Comparison of ENCODE assay signal across 19 cellular contexts in the genomic region with DNA sequence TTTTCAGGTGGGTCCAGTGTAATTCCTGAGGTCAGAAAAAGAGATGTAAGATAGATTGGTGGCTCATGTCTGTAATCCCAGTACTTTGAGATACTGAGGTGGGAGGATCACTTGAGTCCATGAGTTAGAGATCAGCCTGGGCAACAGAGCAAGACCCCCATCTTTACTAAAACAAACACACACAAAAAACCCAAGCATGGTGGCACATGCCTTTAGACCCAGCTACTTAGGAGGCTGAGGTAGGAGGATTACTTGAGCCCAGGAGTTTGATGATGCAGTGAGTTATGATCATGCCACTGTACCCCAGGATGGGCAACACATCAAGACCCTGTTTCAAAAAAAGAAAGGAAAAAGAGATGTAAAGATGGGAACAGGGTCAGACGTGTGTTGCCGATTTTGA.
A peak's percentile ranks its signal among the peaks of the same experiment; 100 is the strongest.
DNase-seq lines count a peak whose midpoint lies in the region; FAIRE-seq and TF ChIP-seq lines count a peak whose summit lies in the region.
"Had no signal": no experiment of that assay in that cellular context is flagged by ENCODE, and none has a peak within 500 bp of the region (broad histone marks: within the 10 kb centered on the region; RNA-seq: fewer than 3 reads in every experiment).

No MANE protein-coding gene starts in this region.

- H3K79me1 ChIP-seq in mesendoderm (ENCODE audit: low read length), result no peaks in the 10 kb centered on the region

- no CpG with 5 or more reads among the region's 2 CpGs for WGBS in mesendoderm (ENCODE audit: extremely low coverage, insufficient coverage, low lambda C conversion rate)

- H3K23ac ChIP-seq in mesendoderm (ENCODE audit: low read length), result no peak overlapping the region

- H2AK5ac ChIP-seq in mesendoderm (ENCODE audit: low read length), result no peak overlapping the region

- H2BK120ac ChIP-seq in mesendoderm (ENCODE audit: low read depth, low read length), result peak overlapping the region; percentile 30

- H3K27me3 ChIP-seq in HUES6 (ENCODE audit: control insufficient read depth, insufficient read depth, low read length) (no peaks in the 10 kb centered on the region), mesendoderm (ENCODE audit: insufficient read depth, low read length, poor library complexity) (no peaks in the 10 kb centered on the region)

- H4K5ac ChIP-seq in mesendoderm (ENCODE audit: low read length), result no peak overlapping the region

- H3K4me3 ChIP-seq in HUES6 (ENCODE audit: low read depth, low read length) (no peak overlapping the region), mesendoderm (ENCODE audit: low read length) (no peak overlapping the region)
- H3K4me3 ChIP-seq: GM23338 had no signal

- peak overlapping the region; percentile 12 for H2BK5ac ChIP-seq in mesendoderm (ENCODE audit: low read length)

- H3K36me3 ChIP-seq in HUES6 (ENCODE audit: control insufficient read depth, insufficient read depth, low read length) (peaks cover 10% of the 10 kb centered on the region; the same call in 1 of the 2 replicates), mesendoderm (ENCODE audit: control insufficient read depth, insufficient read depth, low read length) (no peaks in the 10 kb centered on the region)

- no peaks in the 10 kb centered on the region for H3K79me2 ChIP-seq in mesendoderm (ENCODE audit: control insufficient read depth, insufficient read depth, low read length)

- peak overlapping the region; percentile 16 for H3K18ac ChIP-seq in mesendoderm (ENCODE audit: low read length)

- no peaks in the 10 kb centered on the region for H3K9me3 ChIP-seq in HUES6 (ENCODE audit: control insufficient read depth, insufficient read depth, low read depth, low read length)

- H3K4me1 ChIP-seq in HUES6 (ENCODE audit: control insufficient read depth, insufficient read depth, low read length), result peaks cover 48% of the 10 kb centered on the region
- H3K4me1 ChIP-seq in mesendoderm (ENCODE audit: control insufficient read depth, low read depth, low read length), result no peaks in the 10 kb centered on the region

- no peak overlapping the region for H4K8ac ChIP-seq in mesendoderm (ENCODE audit: low read depth, low read length)

- TF ChIP-seq POLR2A in GM12891 (IDR thresholded peaks at IDR 0.05; ENCODE audit: low read depth, low read length), result no peak
- no peak for TF ChIP-seq POLR2A in erythroblast (IDR thresholded peaks at IDR 0.05; ENCODE audit: low read length)

- FAIRE-seq in GM12891 (lab: Jason Lieb, UNC), result peak; percentile 47
- peak; percentile 18 for FAIRE-seq in GM19239 (lab: Jason Lieb, UNC)
- FAIRE-seq: GM12892 had no signal

- no peak for DNase-seq in GM12891 (ENCODE audit: insufficient read length, low spot score)
- DNase-seq in GM19239 (ENCODE audit: insufficient read length, low spot score), result no peak
- DNase-seq in mesendoderm, result no peak
- DNase-seq in NCI-H187 (lab: John Stamatoyannopoulos, UW), result no peak
- no peak for DNase-seq in NCI-H524 (lab: John Stamatoyannopoulos, UW)
- DNase-seq in ureter (ENCODE audit: low spot score), result no peak
- DNase-seq in erythroblast (lab: John Stamatoyannopoulos, UW), result no peak
- DNase-seq: C1 segment of cervical spinal cord; Calu3; CD4-positive, alpha-beta memory T cell; COR-L47; DMS53; DMS79 treated with DMSO at 0.1 percent for 48 hours; GF-D8; H7; HFFc6 had no signal

- peak overlapping the region; percentile 40; the same call in 1 of the 2 replicates for H3K27ac ChIP-seq in HUES6 (ENCODE audit: low read depth, low read length)
- H3K27ac ChIP-seq in mesendoderm (ENCODE audit: low read depth, low read length), result no peak overlapping the region

- peak overlapping the region; percentile 57 for H2BK15ac ChIP-seq in mesendoderm (replicated peaks; ENCODE audit: low read depth)

- H3K9ac ChIP-seq in HUES6 (ENCODE audit: low read length) (no peak overlapping the region), mesendoderm (ENCODE audit: low read length) (no peak overlapping the region)

- peak overlapping the region; percentile 37 for H3K4ac ChIP-seq in mesendoderm (ENCODE audit: low read depth, low read length)

- H3K4me2 ChIP-seq in mesendoderm (ENCODE audit: low read length), result no peak overlapping the region
- H3K4me2 ChIP-seq: GM23338 had no signal

- peak overlapping the region; percentile 6 for H3K56ac ChIP-seq in mesendoderm (ENCODE audit: low read length)

TF ChIP-seq in GM12891, 5 proteins besides CTCF, POLR2A, EP300 and RAD21:
- TF ChIP-seq POU2F2 (IDR thresholded peaks at IDR 0.05; ENCODE audit: low read depth, low read length), result no peak
- no peak for TF ChIP-seq SPI1 (IDR thresholded peaks at IDR 0.05; ENCODE audit: low read depth, low read length)
- no peak for TF ChIP-seq TAF1 (IDR thresholded peaks at IDR 0.05; ENCODE audit: low read depth, low read length)
- TF ChIP-seq PAX5 (IDR thresholded peaks at IDR 0.05; ENCODE audit: insufficient read depth, low read length, severe bottlenecking), result no peak
- no peak for TF ChIP-seq POLR2AphosphoS5 (IDR thresholded peaks at IDR 0.05; ENCODE audit: low read depth, low read length)
